12 cellular contexts compared by ENCODE assay signal in the genomic region with DNA sequence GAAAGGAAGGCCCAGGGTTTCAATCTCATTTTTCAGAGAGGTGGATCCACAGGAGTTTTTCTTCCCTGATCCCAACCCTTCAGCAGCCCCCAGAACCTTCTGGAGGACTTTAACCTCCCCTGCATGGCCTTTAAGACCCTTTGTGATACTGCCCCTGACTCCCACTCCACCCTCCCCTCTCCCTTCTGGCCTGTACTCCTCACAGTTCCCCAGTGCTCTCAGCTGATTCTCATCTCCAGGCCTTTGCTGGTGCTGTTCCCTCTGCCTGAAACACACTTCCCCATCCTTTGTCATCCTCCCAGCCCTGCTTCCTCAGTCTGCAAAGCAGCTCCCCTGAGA. TPM values are rescaled to one million over a fixed set of nuclear protein-coding genes. Genes with fewer than 3 reads are reported as not detected.
DNase-seq lines count a peak whose midpoint lies in the region; ATAC-seq and TF ChIP-seq lines count a peak whose summit lies in the region.
"Had no signal": no experiment of that assay in that cellular context is flagged by ENCODE, and none has a peak within 500 bp of the region (broad histone marks: within the 10 kb centered on the region; RNA-seq: fewer than 3 reads in every experiment).

No MANE protein-coding gene starts in this region.

- H3K4me1 ChIP-seq in heart left ventricle = peaks cover 19 to 92% (median 74%) of the 10 kb centered on the region in 12 donors
- peaks cover 30% of the 10 kb centered on the region for H3K4me1 ChIP-seq in ovary (ENCODE audit: insufficient read depth)
- H3K4me1 ChIP-seq in uterus = peaks cover 7 to 31% of the 10 kb centered on the region in 2 donors

- TF ChIP-seq CTCF in heart left ventricle (IDR thresholded peaks at IDR 0.05) (no peak), ovary (IDR thresholded peaks at IDR 0.05) (no peak), uterus (IDR thresholded peaks at IDR 0.05) (no peak)

- H3K4me1 Mint-ChIP-seq in activated T-helper 1 cell treated with anti-CD3 and anti-CD28 coated beads, Interleukin-12 subunit alpha, Interleukin-12 subunit beta, Interleukin-2, Interleukin-4 antibody, amounts not matched to agents 30 ng/mL and 10 ng/mL and 1 ng/mL, durations not matched to agents 14 hours and 24 hours and 36 hours (ENCODE audit: low read depth) = no peaks in the 10 kb centered on the region

- H3K27ac Mint-ChIP-seq in activated T-helper 1 cell treated with anti-CD3 and anti-CD28 coated beads, Interleukin-12 subunit alpha, Interleukin-12 subunit beta, Interleukin-2, Interleukin-4 antibody, amounts not matched to agents 30 ng/mL and 10 ng/mL and 1 ng/mL, durations not matched to agents 14 hours and 24 hours and 36 hours = no peak overlapping the region

- H3K27me3 Mint-ChIP-seq in activated T-helper 1 cell treated with anti-CD3 and anti-CD28 coated beads, Interleukin-12 subunit alpha, Interleukin-12 subunit beta, Interleukin-2, Interleukin-4 antibody, amounts not matched to agents 30 ng/mL and 10 ng/mL and 1 ng/mL, durations not matched to agents 14 hours and 24 hours and 36 hours (ENCODE audit: insufficient read depth) = no peaks in the 10 kb centered on the region

- H3K4me3 ChIP-seq in heart left ventricle = no peak overlapping the region
- H3K4me3 ChIP-seq in ovary = no peak overlapping the region
- H3K4me3 ChIP-seq in uterus = no peak overlapping the region
- H3K4me3 ChIP-seq: mucosa of descending colon had no signal

- H3K27ac ChIP-seq in heart left ventricle (peak overlapping the region; percentile 75 to 98 (median 89)), ovary (peak overlapping the region; percentile 50 to 86), uterus (peak overlapping the region; percentile 84 to 96)

- H3K36me3 Mint-ChIP-seq in activated T-helper 1 cell treated with anti-CD3 and anti-CD28 coated beads, Interleukin-12 subunit alpha, Interleukin-12 subunit beta, Interleukin-2, Interleukin-4 antibody, amounts not matched to agents 30 ng/mL and 10 ng/mL and 1 ng/mL, durations not matched to agents 14 hours and 24 hours and 36 hours (ENCODE audit: low read depth) = peaks cover 3% of the 10 kb centered on the region

- H3K4me3 Mint-ChIP-seq in activated T-helper 1 cell treated with anti-CD3 and anti-CD28 coated beads, Interleukin-12 subunit alpha, Interleukin-12 subunit beta, Interleukin-2, Interleukin-4 antibody, amounts not matched to agents 30 ng/mL and 10 ng/mL and 1 ng/mL, durations not matched to agents 14 hours and 24 hours and 36 hours = no peak overlapping the region

- no peak for TF ChIP-seq EP300 in ovary (IDR thresholded peaks at IDR 0.05)

- H3K27me3 ChIP-seq in heart left ventricle = no peaks in the 10 kb centered on the region
- no peaks in the 10 kb centered on the region for H3K27me3 ChIP-seq in ovary
- no peaks in the 10 kb centered on the region for H3K27me3 ChIP-seq in uterus

- H3K9me3 Mint-ChIP-seq in activated T-helper 1 cell treated with anti-CD3 and anti-CD28 coated beads, Interleukin-12 subunit alpha, Interleukin-12 subunit beta, Interleukin-2, Interleukin-4 antibody, amounts not matched to agents 30 ng/mL and 10 ng/mL and 1 ng/mL, durations not matched to agents 14 hours and 24 hours and 36 hours = peaks cover 14% of the 10 kb centered on the region

- TF ChIP-seq POLR2A in heart left ventricle (IDR thresholded peaks at IDR 0.05) (no peak), ovary (IDR thresholded peaks at IDR 0.05) (no peak), uterus (IDR thresholded peaks at IDR 0.05) (no peak)

- H3K36me3 ChIP-seq in heart left ventricle (peaks cover 0 to 35% (median 4%) of the 10 kb centered on the region in 9 donors), ovary (no peaks in the 10 kb centered on the region), uterus (no peaks in the 10 kb centered on the region)

- ATAC-seq in heart left ventricle = peak in 1 of 4 donors; percentile 50
- ATAC-seq in HG03039 (IDR thresholded peaks at IDR 0.05; ENCODE audit: unreplicated experiment) = no peak

- H3K9me3 ChIP-seq in heart left ventricle (peaks cover 0 to 14% (median 5%) of the 10 kb centered on the region in 12 donors), ovary (peaks cover 0 to 9% of the 10 kb centered on the region in 2 donors), uterus (peaks cover 0 to 4% of the 10 kb centered on the region in 2 donors)

- intact Hi-C loops in heart left ventricle (cut with DNase I) = loop anchor here in 2 of 10 donors (2.0 to 5.0 kb wide), 2 partner anchors 19 to 33 kb away; partner anchors contain the start of gene NEURL1B (in 1 of the 2)
- intact Hi-C loops in ovary (cut with DNase I) = loop anchor here in 1 of 4 donors (5.0 kb wide), 1 partner anchor 33 kb away; no protein-coding TSS in a partner anchor
- intact Hi-C loops in uterus (cut with DNase I; ENCODE audit: low total_unique reads) = no loop called here
- intact Hi-C loops in activated T-helper 1 cell treated with anti-CD3 and anti-CD28 coated beads, Interleukin-12 subunit alpha, Interleukin-12 subunit beta, Interleukin-2, Interleukin-4 antibody, amounts not matched to agents 30 ng/mL and 10 ng/mL and 1 ng/mL, durations not matched to agents 14 hours and 24 hours and 36 hours (cut with micrococcal nuclease) = no loop called here

- DNase-seq in SIG-M5 treated with dmso at 0.1 percent for 504 hours (lab: John Stamatoyannopoulos, UW; ENCODE audit: unreplicated experiment) (peak; percentile 53), SIG-M5 (lab: John Stamatoyannopoulos, UW) (no peak), heart left ventricle (no peak), ovary (no peak), uterus (no peak), NCI-H128 (lab: John Stamatoyannopoulos, UW; ENCODE audit: unreplicated experiment) (no peak)
- no peak for DNase-seq in activated T-helper 1 cell treated with anti-CD3 and anti-CD28 coated beads, Interleukin-12 subunit alpha, Interleukin-12 subunit beta, Interleukin-2, Interleukin-4 antibody, amounts not matched to agents 30 ng/mL and 10 ng/mL and 1 ng/mL, durations not matched to agents 14 hours and 24 hours and 36 hours (ENCODE audit: low spot score)
- DNase-seq: activated CD8-positive, alpha-beta memory T cell treated with anti-CD3 and anti-CD28 coated beads for 24 hours; foreskin melanocyte; NCI-H2107 had no signal

RNA-seq across cellular contexts. Expression of gene NEURL1B, which starts 18.5 kb away (rescaled TPM):
- 10 to 100 TPM; 16.1 to 47.1 (median 25.8) TPM for total RNA-seq in heart left ventricle
- polyA plus RNA-seq in heart left ventricle = 10 to 100 TPM; 11.8 to 37.9 TPM
- total RNA-seq in ovary = 10 to 100 TPM; 15.0 to 75.1 (median 36.3) TPM
- 10 to 100 TPM; 24.2 to 39.0 TPM for polyA plus RNA-seq in ovary
- 100 to 1,000 TPM in 1 of 4 donors, 10 to 100 TPM in 3; 51.1 to 136 (median 74.1) TPM for total RNA-seq in uterus
- 0.05 and 0.12 TPM in 2 replicates for total RNA-seq in activated T-helper 1 cell treated with anti-CD3 and anti-CD28 coated beads, Interleukin-12 subunit alpha, Interleukin-12 subunit beta, Interleukin-2, Interleukin-4 antibody, amounts not matched to agents 30 ng/mL and 10 ng/mL and 1 ng/mL, durations not matched to agents 14 hours and 24 hours and 36 hours

Comparison
In these comparisons a context has a peak if more than half of its experiments do, and no peak if none do; other contexts are left out.
1. RNA of gene NEURL1B, which starts 18.5 kb away (total RNA-seq): 51.1 to 136 TPM in uterus, 15.0 to 75.1 TPM in ovary and 16.1 to 47.1 TPM in heart left ventricle; 0.05 to 0.12 TPM in activated T-helper 1 cell treated with anti-CD3 and anti-CD28 coated beads, Interleukin-12 subunit alpha, Interleukin-12 subunit beta, Interleukin-2, Interleukin-4 antibody, amounts not matched to agents 30 ng/mL and 10 ng/mL and 1 ng/mL, durations not matched to agents 14 hours and 24 hours and 36 hours; every median in the first group is over 10 times any median in the second.
2. Peak in every context shown above with its lines, with median percentiles within 50 percentile points of each other: H3K27ac ChIP-seq.